ENCODE assay signal across 1 cellular context in the genomic region with DNA sequence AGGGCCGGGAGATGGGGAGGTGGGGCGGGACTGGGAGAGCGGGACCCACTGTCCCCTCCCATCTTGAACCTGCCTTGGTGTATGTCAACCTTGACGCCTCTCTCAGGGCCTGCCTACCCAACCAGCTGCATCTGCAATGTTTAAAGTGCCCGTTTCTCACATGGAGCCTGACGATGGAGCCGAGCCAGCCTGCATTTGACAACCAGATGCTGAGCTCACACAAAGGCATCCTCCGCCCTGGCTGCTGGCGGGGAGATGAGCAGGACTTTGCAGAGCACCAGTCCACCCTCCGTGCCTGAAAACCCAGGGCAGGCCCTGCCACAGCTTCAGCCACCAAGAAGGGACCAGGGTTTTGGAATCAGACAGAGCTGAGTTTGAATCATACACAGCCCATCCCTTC.
TF ChIP-seq lines count a peak whose summit lies in the region.

No MANE protein-coding gene starts in this region.

TF ChIP-seq in WTC11, 78 proteins besides CTCF, POLR2A, EP300 and RAD21 (continued from another document):
- no peak for TF ChIP-seq ZNF423 (CRISPR knock-in tag; IDR thresholded peaks at IDR 0.05)
- no peak for TF ChIP-seq ZNF512 (CRISPR knock-in tag; IDR thresholded peaks at IDR 0.05; ENCODE audit: borderline replicate concordance)
- no peak for TF ChIP-seq ZNF219 (CRISPR knock-in tag; IDR thresholded peaks at IDR 0.05; ENCODE audit: borderline replicate concordance)
- TF ChIP-seq MYBL2 (CRISPR knock-in tag; IDR thresholded peaks at IDR 0.05) = no peak
